Comparison of ENCODE assay signal across 36 cellular contexts in genomic region chr4:83473966-83474365, GRCh38.
"Had no signal": no experiment of that assay in that cellular context is flagged by ENCODE, and none has a peak within 500 bp of the region (broad histone marks: within the 10 kb centered on the region; RNA-seq: fewer than 3 reads in every experiment).

No MANE protein-coding gene starts in this region.

- DNase-seq: activated B cell treated with CpG ODN at 0.5 μM for 24 hours; activated CD4-positive, alpha-beta memory T cell treated with anti-CD3 and anti-CD28 coated beads for 36 hours; activated CD4-positive, alpha-beta T cell treated with anti-CD3 and anti-CD28 coated beads for 4 hours; activated CD4-positive, alpha-beta T cell treated with anti-CD3 and anti-CD28 coated beads, Interleukin-2, amount 10 ng/mL, durations not matched to agents 7 days and 5 days; activated CD4-positive, alpha-beta T cell treated with anti-CD3 and anti-CD28 coated beads, Interleukin-2, amount 50 U/mL, for 4 hours; activated CD4-positive, CD25-positive, alpha-beta regulatory T cell treated with anti-CD3 and anti-CD28 coated beads, Interleukin-2, amount 50 U/mL, for 72 hours; activated CD8-positive, alpha-beta memory T cell treated with anti-CD3 and anti-CD28 coated beads, Interleukin-2, amount 50 U/mL, for 4 hours; activated CD8-positive, alpha-beta T cell treated with anti-CD3 and anti-CD28 coated beads for 36 hours; activated effector memory CD4-positive, alpha-beta T cell treated with anti-CD3 and anti-CD28 coated beads, Interleukin-2, amount 50 U/mL, for 16 hours; activated gamma-delta T cell treated with Interleukin-2 at 50 U/mL for 16 hours; activated naive CD4-positive, alpha-beta T cell; activated naive CD4-positive, alpha-beta T cell treated with anti-CD3 and anti-CD28 coated beads for 36 hours; activated naive CD4-positive, alpha-beta T cell treated with anti-CD3 and anti-CD28 coated beads, Interleukin-2, amount 50 U/mL, for 16 hours; activated naive CD8-positive, alpha-beta T cell treated with anti-CD3 and anti-CD28 coated beads for 36 hours; activated T-cell treated with anti-CD3 and anti-CD28 coated beads for 4 hours; activated T-cell treated with anti-CD3 and anti-CD28 coated beads, Interleukin-2, amount 50 U/mL, for 1 hour; activated T-cell treated with anti-CD3 and anti-CD28 coated beads, Interleukin-2, amount 50 U/mL, for 4 hours; activated T-cell treated with anti-CD3 and anti-CD28 coated beads, Interleukin-2, amount 50 U/mL, for 72 hours; adrenal gland; amniotic stem cell; aorta; body of pancreas; brain microvascular endothelial cell; central memory CD4-positive, alpha-beta T cell; T-helper 1 cell; T-helper 2 cell; T-helper 9 cell had no signal

- H3K4me1 ChIP-seq: adrenal gland, body of pancreas, breast epithelium had no signal

- H3K27ac Mint-ChIP-seq: activated B cell treated with CpG ODN at 0.5 μM for 24 hours; activated CD4-positive, alpha-beta T cell treated with anti-CD3 and anti-CD28 coated beads, Interleukin-2, amount 10 ng/mL, durations not matched to agents 7 days and 5 days; activated CD8-positive, alpha-beta T cell treated with anti-CD3 and anti-CD28 coated beads for 36 hours; activated naive CD4-positive, alpha-beta T cell treated with anti-CD3 and anti-CD28 coated beads for 36 hours; activated naive CD4-positive, alpha-beta T cell treated with anti-CD3 and anti-CD28 coated beads, Interleukin-2, amount 50 U/mL, for 72 hours; activated naive CD8-positive, alpha-beta T cell treated with anti-CD3 and anti-CD28 coated beads for 36 hours; activated T-cell treated with anti-CD3 and anti-CD28 coated beads, Interleukin-2, amount 50 U/mL, for 72 hours; activated T-helper 1 cell treated with anti-CD3 and anti-CD28 coated beads, Interleukin-12 subunit alpha, Interleukin-12 subunit beta, Interleukin-2, Interleukin-4 antibody, amounts not matched to agents 30 ng/mL and 10 ng/mL and 1 ng/mL, durations not matched to agents 14 hours and 24 hours and 36 hours; activated T-helper 17 cell treated with anti-CD3 and anti-CD28 coated beads, Interleukin-2, amount 50 U/mL, for 72 hours; T-helper 1 cell treated with Interleukin-12 subunit alpha and Interleukin-12 subunit beta and Interleukin-4 antibody, amounts not matched to agents 30 μg/mL and 1 μg/mL, for 36 hours; T-helper 2 cell treated with Interferon-gamma antibody and Interleukin-4, amounts not matched to agents 5 μg/mL and 100 μg/mL, for 36 hours had no signal

- H3K36me3 ChIP-seq: breast epithelium had no signal

- H3K4me1 Mint-ChIP-seq: activated B cell treated with CpG ODN at 0.5 μM for 24 hours; activated T-helper 17 cell treated with anti-CD3 and anti-CD28 coated beads, Interleukin-2, amount 50 U/mL, for 72 hours had no signal

- ATAC-seq: activated CD8-positive, alpha-beta T cell treated with anti-CD3 and anti-CD28 coated beads for 36 hours; activated naive CD4-positive, alpha-beta T cell treated with anti-CD3 and anti-CD28 coated beads, Interleukin-2, amount 50 U/mL, for 72 hours; activated T-cell treated with anti-CD3 and anti-CD28 coated beads, Interleukin-2, amount 50 U/mL, for 4 hours; activated T-cell treated with anti-CD3 and anti-CD28 coated beads, Interleukin-2, amount 50 U/mL, for 72 hours; activated T-helper 17 cell treated with anti-CD3 and anti-CD28 coated beads, Interleukin-2, amount 50 U/mL, for 72 hours; body of pancreas had no signal

- H3K27ac ChIP-seq: adrenal gland, body of pancreas, brain microvascular endothelial cell, breast epithelium, VCaP had no signal

- H3K27me3 Mint-ChIP-seq: activated B cell treated with CpG ODN at 0.5 μM for 24 hours; activated CD4-positive, alpha-beta memory T cell treated with anti-CD3 and anti-CD28 coated beads for 36 hours; activated CD4-positive, alpha-beta T cell treated with anti-CD3 and anti-CD28 coated beads, Interleukin-2, amount 10 ng/mL, durations not matched to agents 7 days and 5 days; activated CD8-positive, alpha-beta T cell treated with anti-CD3 and anti-CD28 coated beads for 36 hours; activated naive CD8-positive, alpha-beta T cell treated with anti-CD3 and anti-CD28 coated beads for 36 hours; activated T-helper 17 cell treated with anti-CD3 and anti-CD28 coated beads, Interleukin-2, amount 50 U/mL, for 72 hours had no signal

- H3K9me3 Mint-ChIP-seq: activated B cell treated with CpG ODN at 0.5 μM for 24 hours; activated CD4-positive, alpha-beta memory T cell treated with anti-CD3 and anti-CD28 coated beads for 36 hours; activated CD4-positive, alpha-beta T cell treated with anti-CD3 and anti-CD28 coated beads, Interleukin-2, amount 10 ng/mL, durations not matched to agents 7 days and 5 days; activated CD8-positive, alpha-beta T cell treated with anti-CD3 and anti-CD28 coated beads for 36 hours; activated naive CD4-positive, alpha-beta T cell treated with anti-CD3 and anti-CD28 coated beads for 36 hours; activated naive CD4-positive, alpha-beta T cell treated with anti-CD3 and anti-CD28 coated beads, Interleukin-2, amount 50 U/mL, for 72 hours; activated naive CD8-positive, alpha-beta T cell treated with anti-CD3 and anti-CD28 coated beads for 36 hours; activated T-cell treated with anti-CD3 and anti-CD28 coated beads, Interleukin-2, amount 50 U/mL, for 4 hours; activated T-cell treated with anti-CD3 and anti-CD28 coated beads, Interleukin-2, amount 50 U/mL, for 72 hours; activated T-helper 1 cell treated with anti-CD3 and anti-CD28 coated beads, Interleukin-12 subunit alpha, Interleukin-12 subunit beta, Interleukin-2, Interleukin-4 antibody, amounts not matched to agents 30 ng/mL and 10 ng/mL and 1 ng/mL, durations not matched to agents 14 hours and 24 hours and 36 hours; activated T-helper 17 cell treated with anti-CD3 and anti-CD28 coated beads, Interleukin-2, amount 50 U/mL, for 72 hours; T-helper 1 cell treated with Interleukin-12 subunit alpha and Interleukin-12 subunit beta and Interleukin-4 antibody, amounts not matched to agents 30 μg/mL and 1 μg/mL, for 36 hours; T-helper 2 cell treated with Interferon-gamma antibody and Interleukin-4, amounts not matched to agents 5 μg/mL and 100 μg/mL, for 36 hours had no signal

- H3K4me3 ChIP-seq: adrenal gland, body of pancreas, breast epithelium had no signal

- FAIRE-seq: astrocyte, TTC549 had no signal

- H3K27me3 ChIP-seq: adrenal gland, body of pancreas, brain microvascular endothelial cell, breast epithelium had no signal

- H3K9me3 ChIP-seq: adrenal gland, body of pancreas, breast epithelium had no signal

- H3K4me3 Mint-ChIP-seq: activated B cell treated with CpG ODN at 0.5 μM for 24 hours; activated CD4-positive, alpha-beta memory T cell treated with anti-CD3 and anti-CD28 coated beads for 36 hours; activated CD4-positive, alpha-beta T cell treated with anti-CD3 and anti-CD28 coated beads, Interleukin-2, amount 10 ng/mL, durations not matched to agents 7 days and 5 days; activated CD8-positive, alpha-beta T cell treated with anti-CD3 and anti-CD28 coated beads for 36 hours; activated naive CD4-positive, alpha-beta T cell treated with anti-CD3 and anti-CD28 coated beads for 36 hours; activated naive CD8-positive, alpha-beta T cell treated with anti-CD3 and anti-CD28 coated beads for 36 hours; activated T-cell treated with anti-CD3 and anti-CD28 coated beads, Interleukin-2, amount 50 U/mL, for 4 hours; activated T-cell treated with anti-CD3 and anti-CD28 coated beads, Interleukin-2, amount 50 U/mL, for 72 hours; activated T-helper 1 cell treated with anti-CD3 and anti-CD28 coated beads, Interleukin-12 subunit alpha, Interleukin-12 subunit beta, Interleukin-2, Interleukin-4 antibody, amounts not matched to agents 30 ng/mL and 10 ng/mL and 1 ng/mL, durations not matched to agents 14 hours and 24 hours and 36 hours; activated T-helper 17 cell treated with anti-CD3 and anti-CD28 coated beads, Interleukin-2, amount 50 U/mL, for 72 hours; T-helper 1 cell treated with Interleukin-12 subunit alpha and Interleukin-12 subunit beta and Interleukin-4 antibody, amounts not matched to agents 30 μg/mL and 1 μg/mL, for 36 hours; T-helper 2 cell treated with Interferon-gamma antibody and Interleukin-4, amounts not matched to agents 5 μg/mL and 100 μg/mL, for 36 hours had no signal
